Comparison of ENCODE assay signal across 11 cellular contexts in the genomic region with DNA sequence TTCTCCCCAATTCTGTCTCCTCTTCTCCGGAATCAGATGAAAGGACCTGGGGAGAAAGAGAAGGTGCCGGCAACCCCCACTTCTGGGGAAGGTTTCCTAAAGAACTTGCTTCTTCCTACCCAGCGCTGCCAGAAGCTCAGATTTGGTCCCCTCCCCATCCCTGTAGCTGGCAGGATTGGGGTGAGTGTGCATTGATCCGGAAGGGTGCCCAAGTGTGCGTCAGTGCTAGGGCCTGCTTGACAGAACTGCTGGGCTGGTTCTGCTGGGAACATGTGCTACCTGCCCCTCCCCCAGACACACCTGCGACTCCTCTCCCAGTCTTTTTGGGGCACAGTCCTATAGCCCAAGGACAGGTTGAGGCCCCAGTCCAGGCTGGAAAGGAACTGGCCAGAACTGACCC. TPM values are rescaled to one million over a fixed set of nuclear protein-coding genes. Genes with fewer than 3 reads are reported as not detected.
A peak's percentile ranks its signal among the peaks of the same experiment; 100 is the strongest.
DNase-seq lines count a peak whose midpoint lies in the region; FAIRE-seq and TF ChIP-seq lines count a peak whose summit lies in the region.
"Had no signal": no experiment of that assay in that cellular context is flagged by ENCODE, and none has a peak within 500 bp of the region (broad histone marks: within the 10 kb centered on the region; RNA-seq: fewer than 3 reads in every experiment).

No MANE protein-coding gene starts in this region.

- H3K4me1 Mint-ChIP-seq in activated T-helper 2 cell treated with anti-CD3 and anti-CD28 coated beads, Interferon-gamma antibody, Interleukin-2, Interleukin-4, amounts not matched to agents 10 μg/mL and 5 μg/mL and 100 μg/mL, durations not matched to agents 14 hours and 24 hours and 36 hours (ENCODE audit: low read depth), result peaks cover 14% of the 10 kb centered on the region

- no peaks in the 10 kb centered on the region for H3K27me3 ChIP-seq in esophagus (ENCODE audit: control insufficient read depth in 1 of 2, insufficient read depth in 2 of 2, low read length in 2 of 2)
- H3K27me3 ChIP-seq in muscle layer of duodenum (ENCODE audit: low read depth, low read length), result no peaks in the 10 kb centered on the region
- no peaks in the 10 kb centered on the region for H3K27me3 ChIP-seq in transverse colon
- H3K27me3 ChIP-seq: brain microvascular endothelial cell had no signal

- H3K36me3 ChIP-seq in esophagus (ENCODE audit: control insufficient read depth in 2 of 2, insufficient read depth in 2 of 2, low read length in 1 of 2) (peaks cover 0 to 4% of the 10 kb centered on the region in 2 donors), muscle layer of duodenum (ENCODE audit: control insufficient read depth in 1 of 2, insufficient read depth in 2 of 2, low read length in 2 of 2) (no peaks in the 10 kb centered on the region), transverse colon (no peaks in the 10 kb centered on the region)
- H3K36me3 ChIP-seq: brain microvascular endothelial cell had no signal

- peaks cover 2% of the 10 kb centered on the region for H3K27me3 Mint-ChIP-seq in activated T-helper 2 cell treated with anti-CD3 and anti-CD28 coated beads, Interferon-gamma antibody, Interleukin-2, Interleukin-4, amounts not matched to agents 10 μg/mL and 5 μg/mL and 100 μg/mL, durations not matched to agents 14 hours and 24 hours and 36 hours (ENCODE audit: low read depth)

- H3K27ac ChIP-seq in esophagus (ENCODE audit: low read depth in 2 of 2, low read length in 1 of 2) (peak overlapping the region; percentile 61 to 90), muscle layer of duodenum (ENCODE audit: low read length) (peak overlapping the region; percentile 67), transverse colon (peak overlapping the region; percentile 49 to 94 (median 88))

- H3K4me1 ChIP-seq in esophagus (ENCODE audit: control insufficient read depth in 2 of 2, insufficient read depth in 2 of 2, low read length in 1 of 2) (peaks cover 0 to 6% of the 10 kb centered on the region in 2 donors), muscle layer of duodenum (ENCODE audit: control insufficient read depth in 1 of 2, insufficient read depth in 2 of 2, low read length in 2 of 2) (peaks cover 3 to 40% of the 10 kb centered on the region in 2 donors), transverse colon (peaks cover 0 to 28% (median 6%) of the 10 kb centered on the region in 4 donors)

- peaks cover 4% of the 10 kb centered on the region for H3K36me3 Mint-ChIP-seq in activated T-helper 2 cell treated with anti-CD3 and anti-CD28 coated beads, Interferon-gamma antibody, Interleukin-2, Interleukin-4, amounts not matched to agents 10 μg/mL and 5 μg/mL and 100 μg/mL, durations not matched to agents 14 hours and 24 hours and 36 hours (ENCODE audit: low read depth)

- TF ChIP-seq EP300 in transverse colon (IDR thresholded peaks at IDR 0.05; ENCODE audit: low read depth), result no peak

- H3K4me3 ChIP-seq in esophagus (ENCODE audit: low read depth in 1 of 2, low read length in 2 of 2), result peak overlapping the region in 1 of 2 donors; percentile 95
- peak overlapping the region in 1 of 2 donors; percentile 84 for H3K4me3 ChIP-seq in muscle layer of duodenum (ENCODE audit: low read depth in 1 of 2, low read length in 2 of 2)
- peak overlapping the region in 1 of 4 donors; percentile 74 for H3K4me3 ChIP-seq in transverse colon

- no peak for TF ChIP-seq POLR2A in transverse colon (IDR thresholded peaks at IDR 0.05)

- H3K27ac Mint-ChIP-seq in activated T-helper 2 cell treated with anti-CD3 and anti-CD28 coated beads, Interferon-gamma antibody, Interleukin-2, Interleukin-4, amounts not matched to agents 10 μg/mL and 5 μg/mL and 100 μg/mL, durations not matched to agents 14 hours and 24 hours and 36 hours, result no peak overlapping the region
- H3K27ac Mint-ChIP-seq: activated T-helper 1 cell treated with anti-CD3 and anti-CD28 coated beads, Interleukin-12 subunit alpha, Interleukin-12 subunit beta, Interleukin-2, Interleukin-4 antibody, amounts not matched to agents 30 ng/mL and 10 ng/mL and 1 ng/mL, durations not matched to agents 14 hours and 24 hours and 36 hours had no signal

- in situ Hi-C loops in transverse colon (cut with MboI; ENCODE audit: low pct_ligation_motif_present in 1 of 4, low pct_unique_long_range_greater_than_20kb in 1 of 4, low sequenced_read_pairs in 3 of 4), result loop anchor here in 1 of 4 donors (5.0 kb wide), 1 partner anchor 80 kb away; the partner anchor contains the start of gene DHX8

- no peaks in the 10 kb centered on the region for H3K9me3 ChIP-seq in esophagus (ENCODE audit: control insufficient read depth in 2 of 2, insufficient read depth in 1 of 2, low read depth in 1 of 2, low read length in 1 of 2)
- no peaks in the 10 kb centered on the region for H3K9me3 ChIP-seq in muscle layer of duodenum (ENCODE audit: control insufficient read depth in 1 of 2, low read length in 2 of 2)
- no peaks in the 10 kb centered on the region for H3K9me3 ChIP-seq in transverse colon

- WGBS in esophagus, 2 donors, result 66 to 76% methylated on average over 6 of the region's 6 CpGs
- 85 to 100% methylated on average over 1 to 6 of the region's 6 CpGs for WGBS in transverse colon (ENCODE audit: low coverage in 1 of 2), 2 donors

- intact Hi-C loops in transverse colon (cut with DNase I; ENCODE audit: low total_unique reads), result no loop called here
- intact Hi-C loops in activated T-helper 2 cell treated with anti-CD3 and anti-CD28 coated beads, Interferon-gamma antibody, Interleukin-2, Interleukin-4, amounts not matched to agents 10 μg/mL and 5 μg/mL and 100 μg/mL, durations not matched to agents 14 hours and 24 hours and 36 hours (cut with micrococcal nuclease), result no loop called here

- DNase-seq in RCC 7860 (ENCODE audit: low spot score) (peak; percentile 28), transverse colon (no peak), DMS79 (lab: John Stamatoyannopoulos, UW) (no peak)
- DNase-seq in activated T-helper 2 cell treated with anti-CD3 and anti-CD28 coated beads, Interferon-gamma antibody, Interleukin-2, Interleukin-4, amounts not matched to agents 10 μg/mL and 5 μg/mL and 100 μg/mL, durations not matched to agents 14 hours and 24 hours and 36 hours (ENCODE audit: low spot score), result no peak
- DNase-seq in activated CD4-positive, CD25-positive, alpha-beta regulatory T cell (lab: John Stamatoyannopoulos, UW), result no peak
- DNase-seq: activated CD4-positive, alpha-beta T cell treated with anti-CD3 and anti-CD28 coated beads for 1 hour; Kasumi-1 had no signal

- FAIRE-seq in RCC 7860 (lab: Jason Lieb, UNC), result peak; percentile 23

- no peak for TF ChIP-seq CTCF in transverse colon (IDR thresholded peaks at IDR 0.05)

- no peak overlapping the region for H3K4me3 Mint-ChIP-seq in activated T-helper 2 cell treated with anti-CD3 and anti-CD28 coated beads, Interferon-gamma antibody, Interleukin-2, Interleukin-4, amounts not matched to agents 10 μg/mL and 5 μg/mL and 100 μg/mL, durations not matched to agents 14 hours and 24 hours and 36 hours (ENCODE audit: low read depth)
- H3K4me3 Mint-ChIP-seq: activated T-helper 1 cell treated with anti-CD3 and anti-CD28 coated beads, Interleukin-12 subunit alpha, Interleukin-12 subunit beta, Interleukin-2, Interleukin-4 antibody, amounts not matched to agents 30 ng/mL and 10 ng/mL and 1 ng/mL, durations not matched to agents 14 hours and 24 hours and 36 hours had no signal

- no peaks in the 10 kb centered on the region for H3K9me3 Mint-ChIP-seq in activated T-helper 2 cell treated with anti-CD3 and anti-CD28 coated beads, Interferon-gamma antibody, Interleukin-2, Interleukin-4, amounts not matched to agents 10 μg/mL and 5 μg/mL and 100 μg/mL, durations not matched to agents 14 hours and 24 hours and 36 hours
- H3K9me3 Mint-ChIP-seq: activated T-helper 1 cell treated with anti-CD3 and anti-CD28 coated beads, Interleukin-12 subunit alpha, Interleukin-12 subunit beta, Interleukin-2, Interleukin-4 antibody, amounts not matched to agents 30 ng/mL and 10 ng/mL and 1 ng/mL, durations not matched to agents 14 hours and 24 hours and 36 hours had no signal

RNA-seq across cellular contexts. Expression of gene ARL4D, which starts 3.3 kb away (rescaled TPM):
- 10 to 100 TPM; 36.3 to 92.2 TPM for polyA plus RNA-seq in esophagus
- total RNA-seq in transverse colon, result 10 to 100 TPM in 1 of 4 donors, 1 to 10 TPM in 3; 6.7 to 29.5 (median 8.8) TPM
- total RNA-seq in activated T-helper 2 cell treated with anti-CD3 and anti-CD28 coated beads, Interferon-gamma antibody, Interleukin-2, Interleukin-4, amounts not matched to agents 10 μg/mL and 5 μg/mL and 100 μg/mL, durations not matched to agents 14 hours and 24 hours and 36 hours, result 4.0 and 4.9 TPM in 2 replicates
